8 cellular contexts compared by ENCODE assay signal in the genomic region with DNA sequence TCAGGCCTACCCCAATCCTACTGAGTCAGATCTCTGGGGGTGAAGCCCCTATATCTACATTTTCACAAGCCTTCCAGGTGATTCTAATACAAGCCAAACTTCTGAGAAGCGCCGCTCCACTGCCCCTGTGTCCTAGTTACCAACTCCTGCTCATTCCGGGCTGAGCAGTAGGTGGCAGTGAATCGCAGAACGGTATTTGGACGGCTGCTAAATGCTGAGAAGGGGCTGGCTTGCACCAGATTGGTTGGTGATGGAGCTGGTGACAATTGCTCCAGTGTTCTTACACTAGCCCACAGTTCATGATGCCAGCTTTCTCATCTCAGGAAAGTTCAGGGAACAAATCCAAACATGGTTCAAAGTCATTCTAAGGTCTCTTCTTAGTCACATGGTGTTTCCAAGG. TPM values are rescaled to one million over a fixed set of nuclear protein-coding genes. Genes with fewer than 3 reads are reported as not detected.
DNase-seq lines count a peak whose midpoint lies in the region; ATAC-seq, FAIRE-seq and TF ChIP-seq lines count a peak whose summit lies in the region.

No MANE protein-coding gene starts in this region.

- peaks cover 34% of the 10 kb centered on the region for H3K4me1 Mint-ChIP-seq in Caco-2 (ENCODE audit: low read depth, unreplicated experiment)
- H3K4me1 Mint-ChIP-seq in type B pancreatic cell (ENCODE audit: unreplicated experiment): peaks cover 23% of the 10 kb centered on the region

- peak overlapping the region; percentile 38; the same call in 1 of the 2 replicates for H2AFZ ChIP-seq in Loucy (ENCODE audit: low read length)
- peak overlapping the region; percentile 33 for H2AFZ ChIP-seq in endothelial cell of umbilical vein (ENCODE audit: low read depth, low read length)

- dilution Hi-C loops in endothelial cell of umbilical vein (cut with MboI; ENCODE audit: extremely low pct_ligation_motif_present, low sequenced_read_pairs): loop anchor here (25.0 kb wide), 1 partner anchor 170 kb away; no protein-coding TSS in a partner anchor

- BruUV-seq in Caco-2 (replicated peaks; lab: Mats Ljungman, UMichigan): no TSS peak
- BruUV-seq in endothelial cell of umbilical vein (replicated peaks; lab: Mats Ljungman, UMichigan): no TSS peak

- H3K36me3 ChIP-seq in Caco-2 (ENCODE audit: control insufficient read depth, insufficient read depth, low read length) (no peaks in the 10 kb centered on the region), Loucy (ENCODE audit: insufficient read depth, low read length) (no peaks in the 10 kb centered on the region), endothelial cell of umbilical vein (ENCODE audit: control insufficient read depth in 2 of 2, extremely low read depth in 1 of 2, insufficient read depth in 2 of 2, low read length in 2 of 2) (no peaks in the 10 kb centered on the region)

- POLR2A ChIA-PET in Caco-2 (lab: Charles Lee) (no interaction called here), endothelial cell of umbilical vein (lab: Charles Lee) (no interaction called here)

- H3K9me1 ChIP-seq in endothelial cell of umbilical vein (replicated peaks; ENCODE audit: control insufficient read depth, extremely low read depth, insufficient read depth, low read length): no peaks in the 10 kb centered on the region

- DNase-seq in Caco-2 (peak; percentile 57 to 60), UCSD-AML1 (lab: John Stamatoyannopoulos, UW; ENCODE audit: unreplicated experiment) (peak; percentile 27), endothelial cell of umbilical vein (ENCODE audit: low read depth, low spot score) (peak; percentile 53), medulla oblongata (ENCODE audit: extremely low spot score) (peak; percentile 94), type B pancreatic cell (ENCODE audit: extremely low spot score, unreplicated experiment) (no peak)

- no peaks in the 10 kb centered on the region for H3K27me3 ChIP-seq in Caco-2 (replicated peaks; ENCODE audit: control insufficient read depth, insufficient read depth, low read length)
- H3K27me3 ChIP-seq in Loucy (ENCODE audit: insufficient read depth, low read length, poor library complexity, severe bottlenecking): no peaks in the 10 kb centered on the region
- H3K27me3 ChIP-seq in endothelial cell of umbilical vein (ENCODE audit: control insufficient read depth in 2 of 2, insufficient read depth in 2 of 2, low read length in 2 of 2): peaks cover 0 to 5% of the 10 kb centered on the region in 2 experiments

- H3K9me2 ChIP-seq in Loucy (replicated peaks; ENCODE audit: low read depth, low read length): no peaks in the 10 kb centered on the region

- H3K9me3 Mint-ChIP-seq in Caco-2 (ENCODE audit: unreplicated experiment) (no peaks in the 10 kb centered on the region), type B pancreatic cell (no peaks in the 10 kb centered on the region)

- ATAC-seq in GM19463 (IDR thresholded peaks at IDR 0.05; ENCODE audit: unreplicated experiment): peak; percentile 44
- ATAC-seq in HG03457 (IDR thresholded peaks at IDR 0.05; ENCODE audit: unreplicated experiment): no peak

- no peaks in the 10 kb centered on the region for H3K9me3 ChIP-seq in Caco-2
- H3K9me3 ChIP-seq in Loucy (ENCODE audit: insufficient read depth, low read depth, low read length): no peaks in the 10 kb centered on the region
- no peaks in the 10 kb centered on the region for H3K9me3 ChIP-seq in endothelial cell of umbilical vein (replicated peaks; ENCODE audit: control insufficient read depth, insufficient read depth, low read length)

- intact Hi-C loops in Caco-2 (cut with micrococcal nuclease; ENCODE audit: unreplicated experiment): loop anchor here (1.0 to 10.0 kb wide), 7 partner anchors 31 to 688 kb away; a partner anchor contains a TSS
- intact Hi-C loops in endothelial cell of umbilical vein (cut with micrococcal nuclease): loop anchor here (1.0 to 10.0 kb wide), 9 partner anchors 32 to 1478 kb away; a partner anchor contains a TSS

- H3K4me2 ChIP-seq in Loucy (ENCODE audit: low read depth, low read length, poor library complexity, severe bottlenecking) (no peak overlapping the region), endothelial cell of umbilical vein (ENCODE audit: insufficient read depth, low read length) (no peak overlapping the region)

- no peaks in the 10 kb centered on the region for H3K79me2 ChIP-seq in Loucy (ENCODE audit: insufficient read depth, low read length)
- no peaks in the 10 kb centered on the region for H3K79me2 ChIP-seq in endothelial cell of umbilical vein (ENCODE audit: control insufficient read depth, insufficient read depth, low read length)

- no peaks in the 10 kb centered on the region for H3K36me3 Mint-ChIP-seq in Caco-2 (ENCODE audit: insufficient read depth, unreplicated experiment)
- H3K36me3 Mint-ChIP-seq in type B pancreatic cell: no peaks in the 10 kb centered on the region

- H3K4me3 ChIP-seq in Caco-2 (ENCODE audit: low read depth, low read length) (no peak overlapping the region), Loucy (ENCODE audit: low read length, poor library complexity, severe bottlenecking) (no peak overlapping the region), endothelial cell of umbilical vein (replicated peaks in 1 of 3; ENCODE audit: insufficient read depth in 1 of 3, low read depth in 1 of 3, low read length in 3 of 3) (no peak overlapping the region)

- no peak overlapping the region for H3K4me3 Mint-ChIP-seq in Caco-2 (ENCODE audit: unreplicated experiment)
- H3K4me3 Mint-ChIP-seq in type B pancreatic cell: no peak overlapping the region

- TF ChIP-seq CTCF in Caco-2 (IDR thresholded peaks at IDR 0.05; ENCODE audit: insufficient read depth in 1 of 2, low read depth in 1 of 2, low read length in 1 of 2, severe bottlenecking in 1 of 2, unreplicated experiment in 1 of 2): peak in 1 of 2 experiments; percentile 72
- TF ChIP-seq CTCF in Loucy (conservative IDR thresholded peaks at IDR 0.05; ENCODE audit: low read length): peak; percentile 63
- peak; percentile 36 to 57 for TF ChIP-seq CTCF in endothelial cell of umbilical vein (IDR thresholded peaks at IDR 0.05; ENCODE audit: extremely low read depth in 1 of 2, insufficient read depth in 1 of 2, low read depth in 1 of 2, low read length in 2 of 2)
- TF ChIP-seq CTCF in type B pancreatic cell (conservative IDR thresholded peaks at IDR 0.05): peak; percentile 71

- CTCF ChIA-PET in Caco-2 (lab: Charles Lee) (interaction anchor here (0.6 to 3.5 kb wide), 13 partner anchors 9 to 229 kb away, joined by 3 to 25 read pairs (median 9); a partner anchor contains a TSS), endothelial cell of umbilical vein (lab: Charles Lee) (interaction anchor here (0.6 to 15.2 kb wide), 43 partner anchors 9 to 256 kb away, joined by 3 to 1173 read pairs (median 6); a partner anchor contains a TSS)

- H3K9ac ChIP-seq in Loucy (ENCODE audit: low read depth, low read length, poor library complexity, severe bottlenecking): no peak overlapping the region
- H3K9ac ChIP-seq in endothelial cell of umbilical vein (replicated peaks; ENCODE audit: extremely low read depth, insufficient read depth, low read length): no peak overlapping the region

- H3K4me1 ChIP-seq in Caco-2 (peaks cover 23% of the 10 kb centered on the region), Loucy (ENCODE audit: insufficient read depth, low read length, poor library complexity, severe bottlenecking) (peaks cover 9% of the 10 kb centered on the region), endothelial cell of umbilical vein (ENCODE audit: control insufficient read depth, extremely low read depth, insufficient read depth, low read length) (peaks cover 11% of the 10 kb centered on the region)

- H3K27ac Mint-ChIP-seq in Caco-2 (ENCODE audit: unreplicated experiment): no peak overlapping the region
- no peak overlapping the region for H3K27ac Mint-ChIP-seq in type B pancreatic cell

- H3K27me3 Mint-ChIP-seq in Caco-2 (ENCODE audit: insufficient read depth, unreplicated experiment) (no peaks in the 10 kb centered on the region), type B pancreatic cell (peaks cover 3% of the 10 kb centered on the region)

- no peak for TF ChIP-seq POLR2A in endothelial cell of umbilical vein (IDR thresholded peaks at IDR 0.05; ENCODE audit: low read depth, low read length)

- H3F3A ChIP-seq in Loucy (ENCODE audit: low read depth): no peaks in the 10 kb centered on the region

- FAIRE-seq in endothelial cell of umbilical vein (lab: Jason Lieb, UNC): no peak

- no peaks in the 10 kb centered on the region for H4K20me1 ChIP-seq in Loucy (ENCODE audit: insufficient read depth, low read length, poor library complexity, severe bottlenecking)
- H4K20me1 ChIP-seq in endothelial cell of umbilical vein (replicated peaks; ENCODE audit: control insufficient read depth, extremely low read depth, insufficient read depth, low read length): no peaks in the 10 kb centered on the region

- H3K27ac ChIP-seq in endothelial cell of umbilical vein (ENCODE audit: insufficient read depth, low read depth, low read length): no peak overlapping the region

TF ChIP-seq in endothelial cell of umbilical vein, 7 proteins besides CTCF, POLR2A, EP300 and RAD21 (continues in another document):
- TF ChIP-seq JUN (IDR thresholded peaks at IDR 0.05; ENCODE audit: borderline replicate concordance, insufficient read depth, insufficient read length, low read depth) (no peak), FOS (IDR thresholded peaks at IDR 0.05; ENCODE audit: borderline replicate concordance, insufficient read depth, low read length) (no peak)

RNA-seq across cellular contexts. Expression of a gene that starts 31.1 kb away (rescaled TPM):
- total RNA-seq in Caco-2 (2022) (not detected in 2 replicates), endothelial cell of umbilical vein (not detected in 2 replicates), type B pancreatic cell (ENCODE audit: low replicate concordance) (0.12 and 2.7 TPM in 2 replicates)
- polyA plus RNA-seq in endothelial cell of umbilical vein: not detected in 2 replicates
- polyA plus RNA-seq in endothelial cell of umbilical vein (2011; cell fraction: cytosol; rRNA removed): not detected in 2 replicates
- not detected in 2 replicates for polyA plus RNA-seq in endothelial cell of umbilical vein (2011; cell fraction: nucleus; rRNA removed)
- polyA plus RNA-seq in endothelial cell of umbilical vein (2012): 0.53 TPM in 1 of 2 replicates, not detected in the other
- polyA minus RNA-seq in endothelial cell of umbilical vein: not detected in 2 replicates
- not detected for polyA minus RNA-seq in endothelial cell of umbilical vein (2011; cell fraction: cytosol; rRNA and poly(A)+ RNA removed)
- polyA minus RNA-seq in endothelial cell of umbilical vein (2011; cell fraction: nucleus; rRNA and poly(A)+ RNA removed): not detected in 2 replicates

RNA-seq across cellular contexts. Expression of a gene that starts 53.2 kb away (rescaled TPM):
- 74.6 and 79.8 TPM in 2 replicates for total RNA-seq in Caco-2 (2022)
- 13.9 and 16.2 TPM in 2 replicates for total RNA-seq in endothelial cell of umbilical vein
- 2.1 and 3.1 TPM in 2 replicates for polyA plus RNA-seq in endothelial cell of umbilical vein
- 2.1 and 2.3 TPM in 2 replicates for polyA plus RNA-seq in endothelial cell of umbilical vein (2011; cell fraction: cytosol; rRNA removed)
- polyA plus RNA-seq in endothelial cell of umbilical vein (2011; cell fraction: nucleus; rRNA removed): 13.5 and 13.8 TPM in 2 replicates
- polyA plus RNA-seq in endothelial cell of umbilical vein (2012): 6.4 and 7.9 TPM in 2 replicates
- polyA minus RNA-seq in endothelial cell of umbilical vein: 15.0 and 20.3 TPM in 2 replicates
- polyA minus RNA-seq in endothelial cell of umbilical vein (2011; cell fraction: cytosol; rRNA and poly(A)+ RNA removed): 1.6 TPM
- 48.6 and 60.0 TPM in 2 replicates for polyA minus RNA-seq in endothelial cell of umbilical vein (2011; cell fraction: nucleus; rRNA and poly(A)+ RNA removed)
- total RNA-seq in type B pancreatic cell (ENCODE audit: low replicate concordance): 18.7 and 24.1 TPM in 2 replicates
